14 cellular contexts compared by ENCODE assay signal in genomic region chr3:141047168-141047567, GRCh38. TPM values are rescaled to one million over a fixed set of nuclear protein-coding genes. Genes with fewer than 3 reads are reported as not detected.
A peak's percentile ranks its signal among the peaks of the same experiment; 100 is the strongest.
DNase-seq lines count a peak whose midpoint lies in the region; ATAC-seq and TF ChIP-seq lines count a peak whose summit lies in the region.
"Had no signal": no experiment of that assay in that cellular context is flagged by ENCODE, and none has a peak within 500 bp of the region (broad histone marks: within the 10 kb centered on the region; RNA-seq: fewer than 3 reads in every experiment).

No MANE protein-coding gene starts in this region.

- no peak overlapping the region for H2BK12ac ChIP-seq in neuronal stem cell (ENCODE audit: low read length)

- no TSS peak for BruUV-seq in Caco-2 (replicated peaks; lab: Mats Ljungman, UMichigan)

- CTCF ChIA-PET in Caco-2 (lab: Charles Lee): no interaction called here

- DNase-seq in Caco-2 (no peak), RWPE2 (ENCODE audit: low spot score) (no peak), epithelial cell of prostate (ENCODE audit: low read depth, low spot score) (peak; percentile 56), neuronal stem cell (ENCODE audit: low spot score) (no peak), NCI-H1417 (lab: John Stamatoyannopoulos, UW) (no peak), chondrocyte (ENCODE audit: low spot score) (no peak)
- DNase-seq: 8988T; AML-193; CD8-positive, alpha-beta memory T cell; DMS53; HCEC 1CT had no signal

- H3K4me2 ChIP-seq in neuronal stem cell (ENCODE audit: insufficient read depth, low read length, poor library complexity, severe bottlenecking): no peak overlapping the region
- H3K4me2 ChIP-seq: BLaER1 had no signal

- intact Hi-C loops in Caco-2 (cut with micrococcal nuclease; ENCODE audit: unreplicated experiment): no loop called here

- no peak overlapping the region for H3K9ac ChIP-seq in neuronal stem cell (ENCODE audit: low read depth, low read length, poor library complexity)
- H3K9ac ChIP-seq: BLaER1 had no signal

- no peaks in the 10 kb centered on the region for H3K27me3 ChIP-seq in Caco-2 (replicated peaks; ENCODE audit: control insufficient read depth, insufficient read depth, low read length)
- peaks cover 45% of the 10 kb centered on the region for H3K27me3 ChIP-seq in RWPE2 (ENCODE audit: insufficient read depth, poor library complexity, severe bottlenecking)
- H3K27me3 ChIP-seq in neuronal stem cell (ENCODE audit: control insufficient read depth in 3 of 3, insufficient read depth in 3 of 3, low read depth in 1 of 3, low read length in 3 of 3): peaks cover 0 to 10% (median 0%) of the 10 kb centered on the region in 3 experiments

- H3K36me3 ChIP-seq in Caco-2 (ENCODE audit: control insufficient read depth, insufficient read depth, low read length) (no peaks in the 10 kb centered on the region), RWPE2 (ENCODE audit: low read depth) (no peaks in the 10 kb centered on the region), neuronal stem cell (replicated peaks in 1 of 2; ENCODE audit: control insufficient read depth in 2 of 2, insufficient read depth in 2 of 2, low read length in 2 of 2) (no peaks in the 10 kb centered on the region)
- H3K36me3 ChIP-seq: BLaER1 had no signal

- no peak overlapping the region for H3K4ac ChIP-seq in neuronal stem cell (ENCODE audit: low read length)

- H3K4me3 Mint-ChIP-seq in Caco-2 (ENCODE audit: unreplicated experiment) (no peak overlapping the region), chondrocyte (ENCODE audit: unreplicated experiment) (no peak overlapping the region)
- H3K4me3 Mint-ChIP-seq: CD8-positive, alpha-beta memory T cell had no signal

- H3K4me1 Mint-ChIP-seq in Caco-2 (ENCODE audit: low read depth, unreplicated experiment) (no peaks in the 10 kb centered on the region), chondrocyte (ENCODE audit: low read depth) (peaks cover 3% of the 10 kb centered on the region)

- no peak overlapping the region for H3K14ac ChIP-seq in neuronal stem cell (ENCODE audit: low read length)

- peak overlapping the region; percentile 37 for H2AK5ac ChIP-seq in neuronal stem cell (ENCODE audit: low read depth, low read length)

- ATAC-seq in RWPE2 (ENCODE audit: low read depth): peak; percentile 51; the same call in 1 of the 3 replicates
- no peak for ATAC-seq in HG03457 (IDR thresholded peaks at IDR 0.05; ENCODE audit: unreplicated experiment)

- no peak overlapping the region for H4K91ac ChIP-seq in neuronal stem cell (ENCODE audit: low read depth, low read length, poor library complexity)

- no peak overlapping the region for H4K8ac ChIP-seq in neuronal stem cell (ENCODE audit: low read depth, low read length)

- H3K36me3 Mint-ChIP-seq in Caco-2 (ENCODE audit: insufficient read depth, unreplicated experiment) (no peaks in the 10 kb centered on the region), chondrocyte (ENCODE audit: low read depth) (no peaks in the 10 kb centered on the region)
- H3K36me3 Mint-ChIP-seq: CD8-positive, alpha-beta memory T cell had no signal

- no peaks in the 10 kb centered on the region for H3K9me3 Mint-ChIP-seq in Caco-2 (ENCODE audit: unreplicated experiment)
- H3K9me3 Mint-ChIP-seq in chondrocyte (ENCODE audit: low read depth): no peaks in the 10 kb centered on the region

- H3K27ac ChIP-seq in RWPE2 (ENCODE audit: poor library complexity, severe bottlenecking) (no peak overlapping the region), epithelial cell of prostate (peak overlapping the region; percentile 47), neuronal stem cell (replicated peaks; ENCODE audit: low read length) (no peak overlapping the region)
- H3K27ac ChIP-seq: BLaER1 had no signal

- H2BK15ac ChIP-seq in neuronal stem cell (ENCODE audit: low read length): no peak overlapping the region

- no peaks in the 10 kb centered on the region for H3K4me1 ChIP-seq in Caco-2
- no peaks in the 10 kb centered on the region for H3K4me1 ChIP-seq in RWPE2 (ENCODE audit: insufficient read depth, poor library complexity, severe bottlenecking)
- peaks cover 0 to 3% of the 10 kb centered on the region in 2 donors for H3K4me1 ChIP-seq in neuronal stem cell (ENCODE audit: control insufficient read depth in 2 of 2, insufficient read depth in 1 of 2, low read depth in 1 of 2, low read length in 2 of 2)

- H2AFZ ChIP-seq in neuronal stem cell (ENCODE audit: low read length): no peak overlapping the region

- no peak overlapping the region for H2BK5ac ChIP-seq in neuronal stem cell (ENCODE audit: low read length)

- H2BK120ac ChIP-seq in neuronal stem cell (ENCODE audit: low read depth, low read length): no peak overlapping the region

- POLR2A ChIA-PET in Caco-2 (lab: Charles Lee): no interaction called here

- no peaks in the 10 kb centered on the region for H3K79me1 ChIP-seq in neuronal stem cell (ENCODE audit: low read depth, low read length)

- no peaks in the 10 kb centered on the region for H3K27me3 Mint-ChIP-seq in Caco-2 (ENCODE audit: insufficient read depth, unreplicated experiment)
- H3K27me3 Mint-ChIP-seq in chondrocyte (ENCODE audit: low read depth): peaks cover 26% of the 10 kb centered on the region

- no peak overlapping the region for H3K18ac ChIP-seq in neuronal stem cell (ENCODE audit: low read length)

- WGBS in neuronal stem cell (ENCODE audit: extremely low coverage in 2 of 2, insufficient read length in 2 of 2, insufficient replicate concordance in 1 of 2), 2 donors: no CpG with 5 or more reads among the region's 1 CpG

- TF ChIP-seq CTCF in Caco-2 (IDR thresholded peaks at IDR 0.05; ENCODE audit: insufficient read depth in 1 of 2, low read depth in 1 of 2, low read length in 1 of 2, severe bottlenecking in 1 of 2, unreplicated experiment in 1 of 2) (no peak), RWPE2 (IDR thresholded peaks at IDR 0.05; ENCODE audit: poor library complexity, severe bottlenecking) (no peak), chondrocyte (IDR thresholded peaks at IDR 0.05) (no peak)

- H3K27ac Mint-ChIP-seq in Caco-2 (ENCODE audit: unreplicated experiment) (peak overlapping the region; percentile 9), chondrocyte (ENCODE audit: unreplicated experiment) (no peak overlapping the region)
- H3K27ac Mint-ChIP-seq: CD8-positive, alpha-beta memory T cell had no signal

- no peaks in the 10 kb centered on the region for H3K9me3 ChIP-seq in Caco-2
- no peaks in the 10 kb centered on the region for H3K9me3 ChIP-seq in RWPE2 (ENCODE audit: severe bottlenecking)
- no peaks in the 10 kb centered on the region for H3K9me3 ChIP-seq in neuronal stem cell (replicated peaks in 1 of 2; ENCODE audit: control insufficient read depth in 2 of 2, insufficient read depth in 1 of 2, low read depth in 1 of 2, low read length in 2 of 2)
- H3K9me3 ChIP-seq: BLaER1 had no signal

- no peak overlapping the region for H3K23ac ChIP-seq in neuronal stem cell (ENCODE audit: low read depth, low read length, poor library complexity)

- H3K4me3 ChIP-seq in Caco-2 (ENCODE audit: low read depth, low read length) (no peak overlapping the region), RWPE2 (ENCODE audit: severe bottlenecking) (no peak overlapping the region), neuronal stem cell (ENCODE audit: low read length in 2 of 2) (no peak overlapping the region)
- H3K4me3 ChIP-seq: BLaER1 had no signal

RNA-seq across cellular contexts. Expression of gene SPSB4, which starts 4.0 kb away (rescaled TPM):
- total RNA-seq in Caco-2 (2022) (not detected in 2 replicates), chondrocyte (1.9 to 2.7 TPM (median 2.4 TPM) in 3 replicates)
- polyA plus RNA-seq in neuronal stem cell (2013, experiment 1 of 2): 19.8 TPM
- 19.2 TPM for polyA plus RNA-seq in neuronal stem cell (2013, experiment 2 of 2)
- total RNA-seq: CD8-positive, alpha-beta memory T cell; HT-29 had no signal
- polyA plus RNA-seq: CD8-positive, alpha-beta memory T cell had no signal
